In genomic region chr17:45096141-45096540, GRCh38 we compare ENCODE assay signal across 8 cellular contexts. TPM values are rescaled to one million over a fixed set of nuclear protein-coding genes. Genes with fewer than 3 reads are reported as not detected.
DNase-seq lines count a peak whose midpoint lies in the region; ATAC-seq and TF ChIP-seq lines count a peak whose summit lies in the region.

No MANE protein-coding gene starts in this region.

- H3K27ac ChIP-seq in SK-N-SH (ENCODE audit: low read depth in 2 of 2, low read length in 1 of 2) (no peak overlapping the region), temporal lobe (ENCODE audit: low read depth, low read length) (peak overlapping the region; percentile 79)

- TF ChIP-seq CTCF in SK-N-SH (IDR thresholded peaks at IDR 0.05) (peak; percentile 70), fibroblast of pulmonary artery (IDR thresholded peaks at IDR 0.05; ENCODE audit: low read length, missing control alignments) (peak; percentile 70)

- peaks cover 0 to 11% of the 10 kb centered on the region in 2 experiments; a peak in 3 of 4 replicates for H3K4me1 ChIP-seq in SK-N-SH (ENCODE audit: control insufficient read depth in 1 of 2, insufficient read depth in 2 of 2, low read depth in 1 of 2, low read length in 1 of 2)

- H3K4me3 ChIP-seq in SK-N-SH (ENCODE audit: low read depth in 2 of 2, low read length in 1 of 2) (no peak overlapping the region), fibroblast of pulmonary artery (replicated peaks; ENCODE audit: low read depth, low read length) (no peak overlapping the region)

- no peak overlapping the region for H2AFZ ChIP-seq in SK-N-SH (ENCODE audit: low read depth)

- 68% methylated on average over 3 of the region's 3 CpGs for WGBS in SK-N-SH (ENCODE audit: low lambda C conversion rate)

- H4K20me1 ChIP-seq in SK-N-SH (ENCODE audit: insufficient read depth): no peaks in the 10 kb centered on the region

- H3K36me3 ChIP-seq in SK-N-SH (replicated peaks in 1 of 2; ENCODE audit: control insufficient read depth in 1 of 2, insufficient read depth in 2 of 2, low read length in 1 of 2): peaks cover 37 to 58% of the 10 kb centered on the region in 2 experiments

- no peaks in the 10 kb centered on the region for H3K9me2 ChIP-seq in SK-N-SH

- no peak overlapping the region for H3K9ac ChIP-seq in SK-N-SH

- no peak overlapping the region for H3K4me2 ChIP-seq in SK-N-SH

- H3F3A ChIP-seq in SK-N-SH (replicated peaks; ENCODE audit: insufficient read depth): peaks cover 29% of the 10 kb centered on the region

- no peaks in the 10 kb centered on the region for H3K27me3 ChIP-seq in SK-N-SH (ENCODE audit: insufficient read depth)

- TF ChIP-seq EP300 in SK-N-SH (IDR thresholded peaks at IDR 0.05; ENCODE audit: borderline replicate concordance in 1 of 2, low read depth in 1 of 2, low read length in 1 of 2): no peak

- peaks cover 30% of the 10 kb centered on the region for H3K79me2 ChIP-seq in SK-N-SH (ENCODE audit: insufficient read depth)

- ATAC-seq in SK-N-SH treated with all-trans-retinoic acid at 6 μM for 48 hours (no peak), HG02763 (IDR thresholded peaks at IDR 0.05; ENCODE audit: unreplicated experiment) (no peak)
- ATAC-seq in stimulated activated naive CD8-positive, alpha-beta T cell treated with anti-CD3 and anti-CD28 coated beads, Interleukin-15, Interleukin-2, amounts not matched to agents 100 U/mL and 50 U/mL, for 24 hours: no peak

- POLR2A ChIA-PET in SK-N-SH (lab: Yijun Ruan, JAX): no interaction called here

- CTCF ChIA-PET in SK-N-SH (lab: Yijun Ruan, JAX): interaction anchor here (0.7 to 14.8 kb wide), 18 partner anchors 9 to 317 kb away, joined by 3 to 194 read pairs (median 4); partner anchors contain the start of genes ACBD4 and PLCD3

- no peaks in the 10 kb centered on the region for H3K9me3 ChIP-seq in SK-N-SH

- peak; percentile 50 for TF ChIP-seq RAD21 in SK-N-SH (IDR thresholded peaks at IDR 0.05; ENCODE audit: low read length)

- no peak for DNase-seq in SK-N-SH
- DNase-seq in RPMI7951 (ENCODE audit: low read depth): peak; percentile 17
- DNase-seq in fibroblast of pulmonary artery (ENCODE audit: low read depth): peak; percentile 55
- no peak for DNase-seq in stimulated activated naive CD8-positive, alpha-beta T cell treated with anti-CD3 and anti-CD28 coated beads, Interleukin-15, Interleukin-2, amounts not matched to agents 100 U/mL and 50 U/mL, for 24 hours
- DNase-seq in NCI-H1417 treated with DMSO at 0.1 percent for 48 hours (lab: John Stamatoyannopoulos, UW): no peak

TF ChIP-seq in SK-N-SH, 30 proteins besides CTCF, POLR2A, EP300 and RAD21:
- no peak for TF ChIP-seq NRF1 (IDR thresholded peaks at IDR 0.05; ENCODE audit: low read depth, low read length)
- peak; percentile 42 for TF ChIP-seq SMC3 (IDR thresholded peaks at IDR 0.05; ENCODE audit: low read depth, low read length)

TF ChIP-seq in SK-N-SH treated with all-trans-retinoic acid at 6 μM for 48 hours, 23 proteins besides CTCF, POLR2A, EP300 and RAD21:
- TF ChIP-seq ZNF8 (CRISPR knock-in tag; IDR thresholded peaks at IDR 0.05) (no peak), PPARA (CRISPR knock-in tag; IDR thresholded peaks at IDR 0.05; ENCODE audit: borderline replicate concordance) (no peak), RARB (CRISPR knock-in tag; IDR thresholded peaks at IDR 0.05) (no peak), ZFP30 (CRISPR knock-in tag; IDR thresholded peaks at IDR 0.05) (no peak), ZNF565 (CRISPR knock-in tag; conservative IDR thresholded peaks at IDR 0.05; ENCODE audit: low read depth) (no peak), ESRRG (CRISPR knock-in tag; IDR thresholded peaks at IDR 0.05) (no peak), ZNF70 (CRISPR knock-in tag; IDR thresholded peaks at IDR 0.05) (no peak), ZFP3 (CRISPR knock-in tag; IDR thresholded peaks at IDR 0.05) (no peak), GLIS3 (CRISPR knock-in tag; IDR thresholded peaks at IDR 0.05) (no peak), POU6F1 (CRISPR knock-in tag; IDR thresholded peaks at IDR 0.05; ENCODE audit: borderline replicate concordance, low read depth) (no peak)
- TF ChIP-seq, protein P1, sequence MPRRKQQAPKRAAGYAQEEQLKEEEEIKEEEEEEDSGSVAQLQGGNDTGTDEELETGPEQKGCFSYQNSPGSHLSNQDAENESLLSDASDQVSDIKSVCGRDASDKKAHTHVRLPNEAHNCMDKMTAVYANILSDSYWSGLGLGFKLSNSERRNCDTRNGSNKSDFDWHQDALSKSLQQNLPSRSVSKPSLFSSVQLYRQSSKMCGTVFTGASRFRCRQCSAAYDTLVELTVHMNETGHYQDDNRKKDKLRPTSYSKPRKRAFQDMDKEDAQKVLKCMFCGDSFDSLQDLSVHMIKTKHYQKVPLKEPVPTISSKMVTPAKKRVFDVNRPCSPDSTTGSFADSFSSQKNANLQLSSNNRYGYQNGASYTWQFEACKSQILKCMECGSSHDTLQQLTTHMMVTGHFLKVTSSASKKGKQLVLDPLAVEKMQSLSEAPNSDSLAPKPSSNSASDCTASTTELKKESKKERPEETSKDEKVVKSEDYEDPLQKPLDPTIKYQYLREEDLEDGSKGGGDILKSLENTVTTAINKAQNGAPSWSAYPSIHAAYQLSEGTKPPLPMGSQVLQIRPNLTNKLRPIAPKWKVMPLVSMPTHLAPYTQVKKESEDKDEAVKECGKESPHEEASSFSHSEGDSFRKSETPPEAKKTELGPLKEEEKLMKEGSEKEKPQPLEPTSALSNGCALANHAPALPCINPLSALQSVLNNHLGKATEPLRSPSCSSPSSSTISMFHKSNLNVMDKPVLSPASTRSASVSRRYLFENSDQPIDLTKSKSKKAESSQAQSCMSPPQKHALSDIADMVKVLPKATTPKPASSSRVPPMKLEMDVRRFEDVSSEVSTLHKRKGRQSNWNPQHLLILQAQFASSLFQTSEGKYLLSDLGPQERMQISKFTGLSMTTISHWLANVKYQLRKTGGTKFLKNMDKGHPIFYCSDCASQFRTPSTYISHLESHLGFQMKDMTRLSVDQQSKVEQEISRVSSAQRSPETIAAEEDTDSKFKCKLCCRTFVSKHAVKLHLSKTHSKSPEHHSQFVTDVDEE (CRISPR knock-in tag; IDR thresholded peaks at IDR 0.05): no peak
TF ChIP-seq in SK-N-SH treated with all-trans-retinoic acid at 6 μM for 48 hours: peak in this region for 0.

RNA-seq across cellular contexts. Expression of gene NMT1, which starts 35.0 kb away (rescaled TPM):
- polyA plus RNA-seq in SK-N-SH (2012; rRNA removed): 30.1 and 31.6 TPM in 2 replicates
- polyA plus RNA-seq in SK-N-SH (2012; cell fraction: cytosol; rRNA removed): 28.0 and 32.9 TPM in 2 replicates
- 43.2 and 49.8 TPM in 2 replicates for polyA plus RNA-seq in SK-N-SH (2012; cell fraction: nucleus; rRNA removed)
- total RNA-seq in RPMI7951 (2014; rRNA removed; shearing (Covaris generic)): 59.9 and 68.0 TPM in 2 replicates
- total RNA-seq in temporal lobe: 26.8 TPM

RNA-seq across cellular contexts. Expression of gene PLCD3, which starts 36.2 kb away (rescaled TPM):
- polyA plus RNA-seq in SK-N-SH (2012; rRNA removed): 51.7 and 59.7 TPM in 2 replicates
- polyA plus RNA-seq in SK-N-SH (2012; cell fraction: cytosol; rRNA removed): 29.6 and 51.7 TPM in 2 replicates
- 71.1 and 76.2 TPM in 2 replicates for polyA plus RNA-seq in SK-N-SH (2012; cell fraction: nucleus; rRNA removed)
- total RNA-seq in RPMI7951 (2014; rRNA removed; shearing (Covaris generic)): 11.7 and 15.3 TPM in 2 replicates
- 3.9 TPM for total RNA-seq in temporal lobe

RNA-seq across cellular contexts. Expression of gene ACBD4, which starts 39.3 kb away (rescaled TPM):
- 15.8 and 18.1 TPM in 2 replicates for polyA plus RNA-seq in SK-N-SH (2012; rRNA removed)
- 4.4 and 7.8 TPM in 2 replicates for polyA plus RNA-seq in SK-N-SH (2012; cell fraction: cytosol; rRNA removed)
- 101 and 115 TPM in 2 replicates for polyA plus RNA-seq in SK-N-SH (2012; cell fraction: nucleus; rRNA removed)
- 1.1 and 2.0 TPM in 2 replicates for total RNA-seq in RPMI7951 (2014; rRNA removed; shearing (Covaris generic))
- total RNA-seq in temporal lobe: 4.2 TPM

RNA-seq across cellular contexts. Expression of gene DCAKD, which starts 44.7 kb away (rescaled TPM):
- polyA plus RNA-seq in SK-N-SH (2012; rRNA removed): 47.6 and 48.8 TPM in 2 replicates
- polyA plus RNA-seq in SK-N-SH (2012; cell fraction: cytosol; rRNA removed): 19.9 and 29.3 TPM in 2 replicates
- 62.2 and 68.2 TPM in 2 replicates for polyA plus RNA-seq in SK-N-SH (2012; cell fraction: nucleus; rRNA removed)
- 33.6 and 35.9 TPM in 2 replicates for total RNA-seq in RPMI7951 (2014; rRNA removed; shearing (Covaris generic))
- total RNA-seq in temporal lobe: 36.4 TPM

RNA-seq across cellular contexts. Expression of gene HEXIM1, which starts 52.1 kb away (rescaled TPM):
- 16.1 and 20.7 TPM in 2 replicates for polyA plus RNA-seq in SK-N-SH (2012; rRNA removed)
- polyA plus RNA-seq in SK-N-SH (2012; cell fraction: cytosol; rRNA removed): 17.7 and 18.6 TPM in 2 replicates
- polyA plus RNA-seq in SK-N-SH (2012; cell fraction: nucleus; rRNA removed): 9.6 and 10.6 TPM in 2 replicates
- 3.5 and 4.4 TPM in 2 replicates for total RNA-seq in RPMI7951 (2014; rRNA removed; shearing (Covaris generic))
- 8.1 TPM for total RNA-seq in temporal lobe

Comparison
In these comparisons a context has a peak if more than half of its experiments do, and no peak if none do; other contexts are left out.
1. DNase-seq: peak in RPMI7951 (single experiment) and fibroblast of pulmonary artery (single experiment); none in SK-N-SH (single experiment), stimulated activated naive CD8-positive, alpha-beta T cell treated with anti-CD3 and anti-CD28 coated beads, Interleukin-15, Interleukin-2, amounts not matched to agents 100 U/mL and 50 U/mL, for 24 hours (single experiment) and NCI-H1417 treated with DMSO at 0.1 percent for 48 hours (single experiment).